Comparison of ENCODE assay signal across 1 cellular context in genomic region chr19:3444695-3445234, GRCh38.
TF ChIP-seq lines count a peak whose summit lies in the region.

No MANE protein-coding gene starts in this region.

TF ChIP-seq in GM23338, 12 proteins besides CTCF, POLR2A, EP300 and RAD21 (continued from another document):
- TF ChIP-seq REST (IDR thresholded peaks at IDR 0.05; ENCODE audit: unreplicated experiment) (no peak), STAT1 (IDR thresholded peaks at IDR 0.05; ENCODE audit: unreplicated experiment) (no peak)
- TF ChIP-seq, protein P1, sequence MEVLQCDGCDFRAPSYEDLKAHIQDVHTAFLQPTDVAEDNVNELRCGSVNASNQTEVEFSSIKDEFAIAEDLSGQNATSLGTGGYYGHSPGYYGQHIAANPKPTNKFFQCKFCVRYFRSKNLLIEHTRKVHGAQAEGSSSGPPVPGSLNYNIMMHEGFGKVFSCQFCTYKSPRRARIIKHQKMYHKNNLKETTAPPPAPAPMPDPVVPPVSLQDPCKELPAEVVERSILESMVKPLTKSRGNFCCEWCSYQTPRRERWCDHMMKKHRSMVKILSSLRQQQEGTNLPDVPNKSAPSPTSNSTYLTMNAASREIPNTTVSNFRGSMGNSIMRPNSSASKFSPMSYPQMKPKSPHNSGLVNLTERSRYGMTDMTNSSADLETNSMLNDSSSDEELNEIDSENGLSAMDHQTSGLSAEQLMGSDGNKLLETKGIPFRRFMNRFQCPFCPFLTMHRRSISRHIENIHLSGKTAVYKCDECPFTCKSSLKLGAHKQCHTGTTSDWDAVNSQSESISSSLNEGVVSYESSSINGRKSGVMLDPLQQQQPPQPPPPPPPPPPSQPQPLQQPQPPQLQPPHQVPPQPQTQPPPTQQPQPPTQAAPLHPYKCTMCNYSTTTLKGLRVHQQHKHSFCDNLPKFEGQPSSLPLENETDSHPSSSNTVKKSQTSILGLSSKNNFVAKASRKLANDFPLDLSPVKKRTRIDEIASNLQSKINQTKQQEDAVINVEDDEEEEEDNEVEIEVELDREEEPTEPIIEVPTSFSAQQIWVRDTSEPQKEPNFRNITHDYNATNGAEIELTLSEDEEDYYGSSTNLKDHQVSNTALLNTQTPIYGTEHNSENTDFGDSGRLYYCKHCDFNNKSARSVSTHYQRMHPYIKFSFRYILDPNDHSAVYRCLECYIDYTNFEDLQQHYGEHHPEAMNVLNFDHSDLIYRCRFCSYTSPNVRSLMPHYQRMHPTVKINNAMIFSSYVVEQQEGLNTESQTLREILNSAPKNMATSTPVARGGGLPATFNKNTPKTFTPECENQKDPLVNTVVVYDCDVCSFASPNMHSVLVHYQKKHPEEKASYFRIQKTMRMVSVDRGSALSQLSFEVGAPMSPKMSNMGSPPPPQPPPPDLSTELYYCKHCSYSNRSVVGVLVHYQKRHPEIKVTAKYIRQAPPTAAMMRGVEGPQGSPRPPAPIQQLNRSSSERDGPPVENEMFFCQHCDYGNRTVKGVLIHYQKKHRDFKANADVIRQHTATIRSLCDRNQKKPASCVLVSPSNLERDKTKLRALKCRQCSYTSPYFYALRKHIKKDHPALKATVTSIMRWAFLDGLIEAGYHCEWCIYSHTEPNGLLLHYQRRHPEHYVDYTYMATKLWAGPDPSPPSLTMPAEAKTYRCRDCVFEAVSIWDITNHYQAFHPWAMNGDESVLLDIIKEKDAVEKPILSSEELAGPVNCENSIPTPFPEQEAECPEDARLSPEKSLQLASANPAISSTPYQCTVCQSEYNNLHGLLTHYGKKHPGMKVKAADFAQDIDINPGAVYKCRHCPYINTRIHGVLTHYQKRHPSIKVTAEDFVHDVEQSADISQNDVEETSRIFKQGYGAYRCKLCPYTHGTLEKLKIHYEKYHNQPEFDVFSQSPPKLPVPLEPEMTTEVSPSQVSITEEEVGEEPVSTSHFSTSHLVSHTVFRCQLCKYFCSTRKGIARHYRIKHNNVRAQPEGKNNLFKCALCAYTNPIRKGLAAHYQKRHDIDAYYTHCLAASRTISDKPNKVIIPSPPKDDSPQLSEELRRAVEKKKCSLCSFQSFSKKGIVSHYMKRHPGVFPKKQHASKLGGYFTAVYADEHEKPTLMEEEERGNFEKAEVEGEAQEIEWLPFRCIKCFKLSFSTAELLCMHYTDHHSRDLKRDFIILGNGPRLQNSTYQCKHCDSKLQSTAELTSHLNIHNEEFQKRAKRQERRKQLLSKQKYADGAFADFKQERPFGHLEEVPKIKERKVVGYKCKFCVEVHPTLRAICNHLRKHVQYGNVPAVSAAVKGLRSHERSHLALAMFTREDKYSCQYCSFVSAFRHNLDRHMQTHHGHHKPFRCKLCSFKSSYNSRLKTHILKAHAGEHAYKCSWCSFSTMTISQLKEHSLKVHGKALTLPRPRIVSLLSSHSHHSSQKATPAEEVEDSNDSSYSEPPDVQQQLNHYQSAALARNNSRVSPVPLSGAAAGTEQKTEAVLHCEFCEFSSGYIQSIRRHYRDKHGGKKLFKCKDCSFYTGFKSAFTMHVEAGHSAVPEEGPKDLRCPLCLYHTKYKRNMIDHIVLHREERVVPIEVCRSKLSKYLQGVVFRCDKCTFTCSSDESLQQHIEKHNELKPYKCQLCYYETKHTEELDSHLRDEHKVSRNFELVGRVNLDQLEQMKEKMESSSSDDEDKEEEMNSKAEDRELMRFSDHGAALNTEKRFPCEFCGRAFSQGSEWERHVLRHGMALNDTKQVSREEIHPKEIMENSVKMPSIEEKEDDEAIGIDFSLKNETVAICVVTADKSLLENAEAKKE (CRISPR knock-in tag; IDR thresholded peaks at IDR 0.05): no peak
- TF ChIP-seq, protein P2, sequence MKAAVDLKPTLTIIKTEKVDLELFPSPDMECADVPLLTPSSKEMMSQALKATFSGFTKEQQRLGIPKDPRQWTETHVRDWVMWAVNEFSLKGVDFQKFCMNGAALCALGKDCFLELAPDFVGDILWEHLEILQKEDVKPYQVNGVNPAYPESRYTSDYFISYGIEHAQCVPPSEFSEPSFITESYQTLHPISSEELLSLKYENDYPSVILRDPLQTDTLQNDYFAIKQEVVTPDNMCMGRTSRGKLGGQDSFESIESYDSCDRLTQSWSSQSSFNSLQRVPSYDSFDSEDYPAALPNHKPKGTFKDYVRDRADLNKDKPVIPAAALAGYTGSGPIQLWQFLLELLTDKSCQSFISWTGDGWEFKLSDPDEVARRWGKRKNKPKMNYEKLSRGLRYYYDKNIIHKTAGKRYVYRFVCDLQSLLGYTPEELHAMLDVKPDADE (IDR thresholded peaks at IDR 0.05): no peak
